Comparison of ENCODE assay signal across 8 cellular contexts in the genomic region with DNA sequence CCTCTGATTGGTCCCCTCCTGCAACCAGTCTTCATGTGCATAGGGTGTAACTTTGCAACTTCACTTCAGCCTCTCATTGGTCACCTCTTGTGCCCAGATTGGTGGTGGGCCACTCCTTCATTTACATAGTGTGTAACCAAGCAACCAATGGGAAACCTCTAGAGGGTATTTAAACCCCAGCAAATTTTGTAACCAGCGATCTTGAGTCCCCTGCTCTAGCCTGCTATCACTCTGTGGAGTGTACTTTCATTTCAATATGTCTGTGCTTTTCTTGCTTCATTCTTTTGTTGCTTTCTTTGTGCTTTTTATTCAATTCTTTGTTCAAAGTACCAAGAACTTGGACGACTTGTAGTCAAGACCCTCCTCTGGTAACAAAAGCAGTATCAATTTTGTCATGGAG.
"Had no signal": no experiment of that assay in that cellular context is flagged by ENCODE, and none has a peak within 500 bp of the region (broad histone marks: within the 10 kb centered on the region; RNA-seq: fewer than 3 reads in every experiment).

No MANE protein-coding gene starts in this region.

- DNase-seq: GDM1, GF-D8 had no signal

- H3K4me3 ChIP-seq: GM12878 had no signal

- ATAC-seq: GM12878 had no signal

- FAIRE-seq: G401.6, GM12878, GM12891, GM12892, GM18507, GM19239 had no signal
